In genomic region chr18:9436176-9436575, GRCh38 we compare ENCODE assay signal across 18 cellular contexts. TPM values are rescaled to one million over a fixed set of nuclear protein-coding genes. Genes with fewer than 3 reads are reported as not detected.
DNase-seq lines count a peak whose midpoint lies in the region; ATAC-seq and TF ChIP-seq lines count a peak whose summit lies in the region.
"Had no signal": no experiment of that assay in that cellular context is flagged by ENCODE, and none has a peak within 500 bp of the region (broad histone marks: within the 10 kb centered on the region; RNA-seq: fewer than 3 reads in every experiment).

No MANE protein-coding gene starts in this region.

- no peak for TF ChIP-seq POLR2A in sigmoid colon (IDR thresholded peaks at IDR 0.05)

- POLR2A ChIA-PET in HEK293 (lab: Yijun Ruan, JAX) = no interaction called here

- H3K9me3 ChIP-seq in HEK293 (ENCODE audit: control insufficient read depth, insufficient read depth, low read depth, low read length) (no peaks in the 10 kb centered on the region), sigmoid colon (no peaks in the 10 kb centered on the region)

- H3K4me1 ChIP-seq in HEK293 (ENCODE audit: control insufficient read depth, insufficient read depth, low read length) = no peaks in the 10 kb centered on the region
- H3K4me1 ChIP-seq in sigmoid colon = peaks cover 0 to 11% (median 2%) of the 10 kb centered on the region in 4 donors

- no peaks in the 10 kb centered on the region for H3K36me3 Mint-ChIP-seq in brain
- no peaks in the 10 kb centered on the region for H3K36me3 Mint-ChIP-seq in nephron (ENCODE audit: low read depth)
- H3K36me3 Mint-ChIP-seq in type B pancreatic cell = peaks cover 6% of the 10 kb centered on the region
- H3K36me3 Mint-ChIP-seq: CD4-positive, CD25-positive, alpha-beta regulatory T cell had no signal

- peaks cover 0 to 2% (median 0%) of the 10 kb centered on the region in 5 experiments for H3K9me3 Mint-ChIP-seq in brain
- H3K9me3 Mint-ChIP-seq in nephron = peaks cover 2% of the 10 kb centered on the region
- peaks cover 2% of the 10 kb centered on the region for H3K9me3 Mint-ChIP-seq in type B pancreatic cell
- H3K9me3 Mint-ChIP-seq: HFFc6 had no signal

- H3K27me3 ChIP-seq in sigmoid colon = no peaks in the 10 kb centered on the region

- peak overlapping the region in 4 of 5 experiments; percentile 50 to 99 (median 75) for H3K27ac Mint-ChIP-seq in brain
- H3K27ac Mint-ChIP-seq in nephron = peak overlapping the region; percentile 62 to 94 (median 87)
- no peak overlapping the region for H3K27ac Mint-ChIP-seq in type B pancreatic cell
- H3K27ac Mint-ChIP-seq: CD4-positive, CD25-positive, alpha-beta regulatory T cell had no signal

- 76 to 84% methylated on average over 4 of the region's 4 CpGs for WGBS in sigmoid colon, 2 donors

- DNase-seq in type B pancreatic cell (ENCODE audit: extremely low spot score, unreplicated experiment) (peak; percentile 27), sigmoid colon (no peak)
- DNase-seq: Calu3; CD4-positive, CD25-positive, alpha-beta regulatory T cell; GOT3; HFFc6; MV-4-11; NCI-H1417; NCI-H1930; NCI-H446; NCI-H69; NK-92 treated with Interleukin-12 subunit alpha and Interleukin-12 subunit beta, amount 100 ng/mL, for 24 hours; RPMI8226 had no signal

- no peak for TF ChIP-seq CTCF in HEK293 (tag by site-specific recombination; IDR thresholded peaks at IDR 0.05)
- no peak for TF ChIP-seq CTCF in brain (conservative IDR thresholded peaks at IDR 0.05)
- no peak for TF ChIP-seq CTCF in nephron (IDR thresholded peaks at IDR 0.05; ENCODE audit: unreplicated experiment in 3 of 3)
- no peak for TF ChIP-seq CTCF in type B pancreatic cell (conservative IDR thresholded peaks at IDR 0.05)
- no peak for TF ChIP-seq CTCF in sigmoid colon (IDR thresholded peaks at IDR 0.05)

- CTCF ChIA-PET in HEK293 (lab: Yijun Ruan, JAX) = no interaction called here

- intact Hi-C loops in sigmoid colon (cut with DNase I) = no loop called here

- H3K36me3 ChIP-seq in HEK293 (ENCODE audit: control insufficient read depth in 2 of 2, insufficient read depth in 1 of 2, low read length in 2 of 2) = no peaks in the 10 kb centered on the region
- H3K36me3 ChIP-seq in sigmoid colon = no peaks in the 10 kb centered on the region

- H3K27me3 Mint-ChIP-seq in brain (peaks cover 5% of the 10 kb centered on the region), nephron (ENCODE audit: low read depth) (no peaks in the 10 kb centered on the region), type B pancreatic cell (no peaks in the 10 kb centered on the region)

- no peak overlapping the region for H3K4me3 ChIP-seq in HEK293 (ENCODE audit: low read depth, low read length)
- H3K4me3 ChIP-seq in sigmoid colon = no peak overlapping the region

- ATAC-seq in HG02938 (IDR thresholded peaks at IDR 0.05; ENCODE audit: unreplicated experiment) (no peak), GM21367 (IDR thresholded peaks at IDR 0.05; ENCODE audit: unreplicated experiment) (no peak)

- H3K4me1 Mint-ChIP-seq in brain = peaks cover 46% of the 10 kb centered on the region
- peaks cover 35% of the 10 kb centered on the region for H3K4me1 Mint-ChIP-seq in nephron
- peaks cover 25% of the 10 kb centered on the region for H3K4me1 Mint-ChIP-seq in type B pancreatic cell (ENCODE audit: unreplicated experiment)

- no peak overlapping the region for H3K27ac ChIP-seq in HEK293 (ENCODE audit: extremely low read depth, low read depth, low read length)
- no peak overlapping the region for H3K27ac ChIP-seq in sigmoid colon

- no peak for TF ChIP-seq EP300 in sigmoid colon (IDR thresholded peaks at IDR 0.05)

- H3K4me3 Mint-ChIP-seq in brain (no peak overlapping the region), nephron (no peak overlapping the region), type B pancreatic cell (no peak overlapping the region)
- H3K4me3 Mint-ChIP-seq: CD4-positive, CD25-positive, alpha-beta regulatory T cell; HFFc6 had no signal

TF ChIP-seq in HEK293, 187 proteins besides CTCF, POLR2A, EP300 and RAD21:
- TF ChIP-seq ZNF362 (tag by site-specific recombination; IDR thresholded peaks at IDR 0.05) (no peak), PRDM1 (tag by site-specific recombination; IDR thresholded peaks at IDR 0.05) (0 out of 2 replicates have a peak, but pooled peaks have one; percentile 7)

RNA-seq across cellular contexts. Expression of gene RALBP1, which starts 39.1 kb away (rescaled TPM):
- polyA plus RNA-seq in brain (ENCODE audit: insufficient read depth, low read depth, low replicate concordance) (56.8 TPM), sigmoid colon (10 to 100 TPM; 42.3 to 49.5 (median 45.0) TPM)
- total RNA-seq in type B pancreatic cell (ENCODE audit: low replicate concordance) (44.5 and 69.6 TPM in 2 replicates), sigmoid colon (10 to 100 TPM; 68.1 to 89.7 (median 86.6) TPM)
